In genomic region chr18:23225518-23225917, GRCh38 we compare ENCODE assay signal across 8 cellular contexts.
DNase-seq lines count a peak whose midpoint lies in the region; ATAC-seq and TF ChIP-seq lines count a peak whose summit lies in the region.
"Had no signal": no experiment of that assay in that cellular context is flagged by ENCODE, and none has a peak within 500 bp of the region (broad histone marks: within the 10 kb centered on the region; RNA-seq: fewer than 3 reads in every experiment).

No MANE protein-coding gene starts in this region.

- no peak overlapping the region for H3K4me3 ChIP-seq in adrenal gland
- no peak overlapping the region for H3K4me3 ChIP-seq in right cardiac atrium (ENCODE audit: low read length)
- H3K4me3 ChIP-seq in subcutaneous abdominal adipose tissue (ENCODE audit: low read depth in 1 of 5, low read length in 5 of 5), result no peak overlapping the region
- H3K4me3 ChIP-seq: skin epidermis had no signal

- WGBS in adrenal gland, 4 donors, result 63 to 71% (median 67%) methylated on average over 2 of the region's 2 CpGs
- 80% methylated on average over 2 of the region's 2 CpGs for WGBS in right cardiac atrium

- ATAC-seq in right cardiac atrium, result peak; percentile 22 to 42

- H3K36me3 ChIP-seq in adrenal gland (replicated peaks in 1 of 2) (no peaks in the 10 kb centered on the region), subcutaneous abdominal adipose tissue (ENCODE audit: control insufficient read depth in 5 of 5, insufficient read depth in 5 of 5, low read length in 5 of 5) (peaks cover 2 to 18% (median 14%) of the 10 kb centered on the region in 5 donors)

- no peaks in the 10 kb centered on the region for H3K9me3 Mint-ChIP-seq in HFFc6

- H3K27ac ChIP-seq in adrenal gland (peak overlapping the region in 3 of 5 donors; percentile 13 to 65 (median 60)), right cardiac atrium (ENCODE audit: low read length) (peak overlapping the region; percentile 83), subcutaneous abdominal adipose tissue (ENCODE audit: low read depth, low read length) (peak overlapping the region; percentile 94)

- H3K4me1 ChIP-seq in adrenal gland (replicated peaks in 1 of 2), result peaks cover 13 to 44% of the 10 kb centered on the region in 2 donors
- H3K4me1 ChIP-seq in right cardiac atrium (ENCODE audit: control insufficient read depth, insufficient read depth, low read length), result no peaks in the 10 kb centered on the region
- H3K4me1 ChIP-seq in subcutaneous abdominal adipose tissue (ENCODE audit: control insufficient read depth in 5 of 5, insufficient read depth in 5 of 5, low read length in 5 of 5), result peaks cover 15 to 59% (median 55%) of the 10 kb centered on the region in 5 donors

- TF ChIP-seq CTCF in HFFc6 (IDR thresholded peaks at IDR 0.05) (no peak), adrenal gland (IDR thresholded peaks at IDR 0.05) (no peak)

- intact Hi-C loops in adrenal gland (cut with DNase I) (no loop called here), right cardiac atrium (cut with DNase I) (loop anchor here in 1 of 4 donors (10.0 kb wide), 1 partner anchor 91 kb away; the partner anchor contains the start of gene CABLES1)

- H3K36me3 Mint-ChIP-seq in HFFc6 (ENCODE audit: low read depth), result no peaks in the 10 kb centered on the region

- H3K9ac ChIP-seq in subcutaneous abdominal adipose tissue (ENCODE audit: low read length in 5 of 5), result peak overlapping the region in 1 of 5 donors; percentile 67

- DNase-seq in HFFc6 (peak; percentile 86), adrenal gland (peak in 6 of 7 donors; percentile 26 to 63 (median 51)), right cardiac atrium (no peak), NCI-H510A treated with DMSO at 0.1 percent for 48 hours (lab: John Stamatoyannopoulos, UW) (no peak), NCI-H2107 (lab: John Stamatoyannopoulos, UW) (no peak)
- no peak for DNase-seq in activated CD8-positive, alpha-beta memory T cell treated with anti-CD3 and anti-CD28 coated beads, Interleukin-2, amount 50 U/mL, for 4 hours

- peak overlapping the region; percentile 72 for H3K4me3 Mint-ChIP-seq in HFFc6

- peaks cover 60% of the 10 kb centered on the region for H3K4me1 Mint-ChIP-seq in HFFc6 (ENCODE audit: low read depth)

- TF ChIP-seq POLR2A in adrenal gland (IDR thresholded peaks at IDR 0.05), result no peak

- peaks cover 2% of the 10 kb centered on the region; the same call in 1 of the 2 replicates for H3K27me3 Mint-ChIP-seq in HFFc6 (ENCODE audit: insufficient read depth)

- peak overlapping the region; percentile 84 for H3K27ac Mint-ChIP-seq in HFFc6

- no peaks in the 10 kb centered on the region for H3K9me3 ChIP-seq in adrenal gland (replicated peaks in 1 of 3)
- H3K9me3 ChIP-seq in right cardiac atrium (ENCODE audit: control insufficient read depth, low read length), result no peaks in the 10 kb centered on the region
- H3K9me3 ChIP-seq in subcutaneous abdominal adipose tissue (ENCODE audit: control insufficient read depth in 5 of 5, low read length in 5 of 5), result no peaks in the 10 kb centered on the region

- H3K27me3 ChIP-seq in adrenal gland (no peaks in the 10 kb centered on the region), right cardiac atrium (ENCODE audit: control insufficient read depth, insufficient read depth) (no peaks in the 10 kb centered on the region), subcutaneous abdominal adipose tissue (ENCODE audit: control insufficient read depth in 5 of 5, insufficient read depth in 4 of 5, low read length in 5 of 5) (no peaks in the 10 kb centered on the region)

Comparison
In these comparisons a context has a peak if more than half of its experiments do, and no peak if none do; other contexts are left out.
1. DNase-seq: peak in HFFc6 (single experiment) and adrenal gland (6 of 7); none in right cardiac atrium (0 of 3), NCI-H510A treated with DMSO at 0.1 percent for 48 hours (single experiment), NCI-H2107 (single experiment) and activated CD8-positive, alpha-beta memory T cell treated with anti-CD3 and anti-CD28 coated beads, Interleukin-2, amount 50 U/mL, for 4 hours (single experiment).
2. Peak in every context shown above with its lines, with median percentiles within 50 percentile points of each other: H3K27ac ChIP-seq.